ENCODE assay signal across 17 cellular contexts in genomic region chr6:9064156-9064555, GRCh38.
"Had no signal": no experiment of that assay in that cellular context is flagged by ENCODE, and none has a peak within 500 bp of the region (broad histone marks: within the 10 kb centered on the region; RNA-seq: fewer than 3 reads in every experiment).

No MANE protein-coding gene starts in this region.

- ATAC-seq: effector memory CD8-positive, alpha-beta T cell; mucosa of descending colon; naive thymus-derived CD4-positive, alpha-beta T cell had no signal

- H3K9me3 ChIP-seq: ascending aorta, mucosa of descending colon, right atrium auricular region, transverse colon, vagina had no signal

- H3K36me3 Mint-ChIP-seq: activated naive CD4-positive, alpha-beta T cell treated with anti-CD3 and anti-CD28 coated beads, Interleukin-2, amount 10 ng/mL, durations not matched to agents 7 days and 5 days; naive thymus-derived CD4-positive, alpha-beta T cell had no signal

- DNase-seq: activated CD4-positive, CD25-positive, alpha-beta regulatory T cell; activated naive CD4-positive, alpha-beta T cell treated with anti-CD3 and anti-CD28 coated beads, Interleukin-2, amount 10 ng/mL, durations not matched to agents 7 days and 5 days; dermis blood vessel endothelial cell; effector memory CD8-positive, alpha-beta T cell; mucosa of descending colon; naive thymus-derived CD4-positive, alpha-beta T cell; stimulated activated CD4-positive, alpha-beta T cell treated with anti-CD3 and anti-CD28 coated beads, Interleukin-4, amount 100 ng/mL, for 4 hours; stimulated activated CD8-positive, alpha-beta memory T cell treated with anti-CD3 and anti-CD28 coated beads, Interleukin-4, amount 100 ng/mL, for 48 hours; stimulated activated naive CD4-positive, alpha-beta T cell treated with Interleukin-2 at 50 U/mL for 16 hours; substantia nigra; transverse colon had no signal

- H3K27ac Mint-ChIP-seq: activated naive CD4-positive, alpha-beta T cell treated with anti-CD3 and anti-CD28 coated beads, Interleukin-2, amount 10 ng/mL, durations not matched to agents 7 days and 5 days; activated T-helper 2 cell treated with anti-CD3 and anti-CD28 coated beads, Interferon-gamma antibody, Interleukin-2, Interleukin-4, amounts not matched to agents 10 μg/mL and 5 μg/mL and 100 μg/mL, durations not matched to agents 14 hours and 24 hours and 36 hours; effector memory CD8-positive, alpha-beta T cell; naive thymus-derived CD4-positive, alpha-beta T cell; T-helper 2 cell treated with Interferon-gamma antibody and Interleukin-4, amounts not matched to agents 5 μg/mL and 100 μg/mL, for 36 hours had no signal

- H3K27me3 Mint-ChIP-seq: activated naive CD4-positive, alpha-beta T cell treated with anti-CD3 and anti-CD28 coated beads, Interleukin-2, amount 10 ng/mL, durations not matched to agents 7 days and 5 days; effector memory CD8-positive, alpha-beta T cell had no signal

- H3K4me3 ChIP-seq: ascending aorta, mucosa of descending colon, right atrium auricular region, skin epidermis, transverse colon, vagina had no signal

- H3K4me1 ChIP-seq: ascending aorta, right atrium auricular region, transverse colon, vagina had no signal

- H3K9me3 Mint-ChIP-seq: activated naive CD4-positive, alpha-beta T cell treated with anti-CD3 and anti-CD28 coated beads, Interleukin-2, amount 10 ng/mL, durations not matched to agents 7 days and 5 days; activated T-helper 2 cell treated with anti-CD3 and anti-CD28 coated beads, Interferon-gamma antibody, Interleukin-2, Interleukin-4, amounts not matched to agents 10 μg/mL and 5 μg/mL and 100 μg/mL, durations not matched to agents 14 hours and 24 hours and 36 hours; T-helper 2 cell treated with Interferon-gamma antibody and Interleukin-4, amounts not matched to agents 5 μg/mL and 100 μg/mL, for 36 hours had no signal

- H3K36me3 ChIP-seq: ascending aorta, right atrium auricular region, transverse colon, vagina had no signal

- H3K27ac ChIP-seq: ascending aorta, right atrium auricular region, skin epidermis, transverse colon, vagina had no signal

- H3K4me3 Mint-ChIP-seq: activated naive CD4-positive, alpha-beta T cell treated with anti-CD3 and anti-CD28 coated beads, Interleukin-2, amount 10 ng/mL, durations not matched to agents 7 days and 5 days; effector memory CD8-positive, alpha-beta T cell; naive thymus-derived CD4-positive, alpha-beta T cell; T-helper 2 cell treated with Interferon-gamma antibody and Interleukin-4, amounts not matched to agents 5 μg/mL and 100 μg/mL, for 36 hours had no signal

- H3K27me3 ChIP-seq: ascending aorta, right atrium auricular region, vagina had no signal

- H3K4me1 Mint-ChIP-seq: activated naive CD4-positive, alpha-beta T cell treated with anti-CD3 and anti-CD28 coated beads, Interleukin-2, amount 10 ng/mL, durations not matched to agents 7 days and 5 days; naive thymus-derived CD4-positive, alpha-beta T cell had no signal
